Comparison of ENCODE assay signal across 12 cellular contexts in genomic region chr1:198713081-198713480, GRCh38.
DNase-seq lines count a peak whose midpoint lies in the region; ATAC-seq and TF ChIP-seq lines count a peak whose summit lies in the region.
"Had no signal": no experiment of that assay in that cellular context is flagged by ENCODE, and none has a peak within 500 bp of the region (broad histone marks: within the 10 kb centered on the region; RNA-seq: fewer than 3 reads in every experiment).

No MANE protein-coding gene starts in this region.

- CTCF ChIA-PET in T-cell (lab: Charles Lee), result no interaction called here

- H3K27ac ChIP-seq in left lung (no peak overlapping the region), esophagus squamous epithelium (no peak overlapping the region)
- H3K27ac ChIP-seq: esophagus muscularis mucosa had no signal

- intact Hi-C loops in left lung (cut with DNase I), result no loop called here
- intact Hi-C loops in esophagus squamous epithelium (cut with DNase I), result no loop called here

- H3K9me3 ChIP-seq in left lung, result no peaks in the 10 kb centered on the region
- no peaks in the 10 kb centered on the region for H3K9me3 ChIP-seq in esophagus squamous epithelium
- H3K9me3 ChIP-seq: esophagus muscularis mucosa had no signal

- no peaks in the 10 kb centered on the region for H3K9me3 Mint-ChIP-seq in stimulated activated naive CD8-positive, alpha-beta T cell treated with anti-CD3 and anti-CD28 coated beads, Interleukin-15, Interleukin-2, amounts not matched to agents 100 ng/mL and 50 ng/mL, for 24 hours
- H3K9me3 Mint-ChIP-seq in T-cell, result no peaks in the 10 kb centered on the region

- H3K4me1 Mint-ChIP-seq in stimulated activated naive CD8-positive, alpha-beta T cell treated with anti-CD3 and anti-CD28 coated beads, Interleukin-15, Interleukin-2, amounts not matched to agents 100 ng/mL and 50 ng/mL, for 24 hours (ENCODE audit: low read depth), result peaks cover 57% of the 10 kb centered on the region
- peaks cover 61 to 68% (median 64%) of the 10 kb centered on the region in 3 donors for H3K4me1 Mint-ChIP-seq in T-cell

- H3K27ac Mint-ChIP-seq in stimulated activated naive CD8-positive, alpha-beta T cell treated with anti-CD3 and anti-CD28 coated beads, Interleukin-15, Interleukin-2, amounts not matched to agents 100 ng/mL and 50 ng/mL, for 24 hours, result peak overlapping the region; percentile 77
- peak overlapping the region; percentile 73 to 76 for H3K27ac Mint-ChIP-seq in T-cell

- H3K36me3 Mint-ChIP-seq in stimulated activated naive CD8-positive, alpha-beta T cell treated with anti-CD3 and anti-CD28 coated beads, Interleukin-15, Interleukin-2, amounts not matched to agents 100 ng/mL and 50 ng/mL, for 24 hours (ENCODE audit: low read depth), result peaks cover 92% of the 10 kb centered on the region
- H3K36me3 Mint-ChIP-seq in T-cell, result peaks cover 67% of the 10 kb centered on the region

- TF ChIP-seq CTCF in fibroblast of mammary gland (conservative IDR thresholded peaks at IDR 0.05; ENCODE audit: control insufficient read depth, insufficient read depth, low read depth, low read length) (no peak), left lung (IDR thresholded peaks at IDR 0.05) (no peak), esophagus squamous epithelium (IDR thresholded peaks at IDR 0.05) (no peak)

- DNase-seq in stimulated activated naive CD8-positive, alpha-beta T cell treated with anti-CD3 and anti-CD28 coated beads, Interleukin-15, Interleukin-2, amounts not matched to agents 100 U/mL and 50 U/mL, for 24 hours, result no peak
- DNase-seq in T-cell (no peak), fibroblast of mammary gland (ENCODE audit: low read depth) (peak; percentile 40), left lung (no peak), ureter (ENCODE audit: low spot score) (no peak), pons (ENCODE audit: low spot score) (no peak), esophagus squamous epithelium (lab: John Stamatoyannopoulos, UW) (no peak)
- DNase-seq: MM.1S; NCI-H510A; stimulated activated CD4-positive, alpha-beta T cell treated with anti-CD3 and anti-CD28 coated beads, Interleukin-1b, Interleukin-23, amount 100 ng/mL, for 48 hours had no signal

- no peak overlapping the region for H3K4me3 Mint-ChIP-seq in stimulated activated naive CD8-positive, alpha-beta T cell treated with anti-CD3 and anti-CD28 coated beads, Interleukin-15, Interleukin-2, amounts not matched to agents 100 ng/mL and 50 ng/mL, for 24 hours
- no peak overlapping the region for H3K4me3 Mint-ChIP-seq in T-cell

- no peak for ATAC-seq in stimulated activated naive CD8-positive, alpha-beta T cell treated with anti-CD3 and anti-CD28 coated beads, Interleukin-15, Interleukin-2, amounts not matched to agents 100 U/mL and 50 U/mL, for 24 hours
- ATAC-seq in T-cell (replicated peaks in 1 of 4) (no peak), left lung (no peak)

- H3K4me3 ChIP-seq in fibroblast of mammary gland (ENCODE audit: control insufficient read depth, low read depth, low read length), result no peak overlapping the region
- no peak overlapping the region for H3K4me3 ChIP-seq in left lung
- H3K4me3 ChIP-seq in esophagus squamous epithelium, result no peak overlapping the region
- H3K4me3 ChIP-seq: esophagus muscularis mucosa had no signal

- no peak for TF ChIP-seq POLR2A in esophagus squamous epithelium (IDR thresholded peaks at IDR 0.05)

- peaks cover 0 to 6% of the 10 kb centered on the region in 2 donors for H3K4me1 ChIP-seq in left lung
- H3K4me1 ChIP-seq in esophagus squamous epithelium, result no peaks in the 10 kb centered on the region
- H3K4me1 ChIP-seq: esophagus muscularis mucosa had no signal

- H3K36me3 ChIP-seq in left lung (peaks cover 0 to 55% of the 10 kb centered on the region in 2 donors), esophagus squamous epithelium (no peaks in the 10 kb centered on the region)
- H3K36me3 ChIP-seq: esophagus muscularis mucosa had no signal

- POLR2A ChIA-PET in T-cell (lab: Charles Lee), result interaction anchor here in 1 of 2 donors (0.7 kb wide), 1 partner anchor 459 kb away, joined by 3 read pairs; no protein-coding TSS in a partner anchor

- no peaks in the 10 kb centered on the region for H3K27me3 Mint-ChIP-seq in stimulated activated naive CD8-positive, alpha-beta T cell treated with anti-CD3 and anti-CD28 coated beads, Interleukin-15, Interleukin-2, amounts not matched to agents 100 ng/mL and 50 ng/mL, for 24 hours
- H3K27me3 Mint-ChIP-seq in T-cell, result no peaks in the 10 kb centered on the region

- no peaks in the 10 kb centered on the region for H3K27me3 ChIP-seq in left lung
- no peaks in the 10 kb centered on the region for H3K27me3 ChIP-seq in esophagus squamous epithelium
- H3K27me3 ChIP-seq: esophagus muscularis mucosa had no signal
